ENCODE assay signal across 8 cellular contexts in genomic region chr4:82739292-82740190, GRCh38. TPM values are rescaled to one million over a fixed set of nuclear protein-coding genes. Genes with fewer than 3 reads are reported as not detected.
DNase-seq lines count a peak whose midpoint lies in the region; ATAC-seq and FAIRE-seq lines count a peak whose summit lies in the region.

No MANE protein-coding gene starts in this region.

- peaks cover 9 to 14% of the 10 kb centered on the region in 2 donors for H3K27me3 Mint-ChIP-seq in CD4-positive, alpha-beta memory T cell

- 74 to 80% (median 77%) methylated on average over 23 of the region's 23 CpGs for WGBS in small intestine, 3 donors

- CTCF ChIA-PET in CD4-positive, alpha-beta memory T cell (lab: Charles Lee; ENCODE audit: partially characterized antibody): interaction anchor here (1.1 to 3.0 kb wide), 2 partner anchors 8 to 11 kb away, joined by 3 to 8 read pairs; no protein-coding TSS in a partner anchor

- H3K27me3 ChIP-seq in CD4-positive, alpha-beta memory T cell (ENCODE audit: insufficient read depth, low read length): peaks cover 4% of the 10 kb centered on the region
- H3K27me3 ChIP-seq in small intestine (ENCODE audit: control insufficient read depth in 2 of 2, insufficient read depth in 2 of 2, low read length in 2 of 2): no peaks in the 10 kb centered on the region

- H3K27ac Mint-ChIP-seq in CD4-positive, alpha-beta memory T cell: no peak overlapping the region

- DNase-seq in CD4-positive, alpha-beta memory T cell: peak; percentile 16 to 45 (median 38)
- DNase-seq in SKM-1 (lab: John Stamatoyannopoulos, UW; ENCODE audit: unreplicated experiment) (peak; percentile 36), anterior cingulate cortex (lab: John Stamatoyannopoulos, UW) (peak in 48 of 58 donors; percentile 2 to 80 (median 44)), hypothalamus (lab: John Stamatoyannopoulos, UW) (peak in 44 of 51 donors; percentile 8 to 83 (median 51)), small intestine (peak; percentile 38), dedifferentiated amniotic fluid mesenchymal stem cell (ENCODE audit: extremely low spot score) (no peak)

- H3K9me3 ChIP-seq in CD4-positive, alpha-beta memory T cell (ENCODE audit: control insufficient read depth in 1 of 2, low read length in 2 of 2): no peaks in the 10 kb centered on the region
- H3K9me3 ChIP-seq in small intestine (ENCODE audit: control insufficient read depth, low read depth): no peaks in the 10 kb centered on the region

- H3K4me1 ChIP-seq in CD4-positive, alpha-beta memory T cell (ENCODE audit: insufficient read depth, low read length): no peaks in the 10 kb centered on the region
- H3K4me1 ChIP-seq in small intestine (ENCODE audit: control insufficient read depth in 2 of 2, insufficient read depth in 1 of 2, low read depth in 1 of 2, low read length in 1 of 2): no peaks in the 10 kb centered on the region

- no peaks in the 10 kb centered on the region for H3K36me3 ChIP-seq in CD4-positive, alpha-beta memory T cell (ENCODE audit: insufficient read depth, low read length)
- H3K36me3 ChIP-seq in small intestine (ENCODE audit: control insufficient read depth in 2 of 2, insufficient read depth in 2 of 2, low read length in 2 of 2): no peaks in the 10 kb centered on the region

- no peak overlapping the region for H3K27ac ChIP-seq in CD4-positive, alpha-beta memory T cell (ENCODE audit: low read depth, low read length)
- no peak overlapping the region for H3K27ac ChIP-seq in small intestine (ENCODE audit: low read depth in 1 of 2, low read length in 1 of 2)

- no peaks in the 10 kb centered on the region for H3K36me3 Mint-ChIP-seq in CD4-positive, alpha-beta memory T cell

- H3K4me1 Mint-ChIP-seq in CD4-positive, alpha-beta memory T cell: peaks cover 0 to 2% (median 0%) of the 10 kb centered on the region in 4 donors

- POLR2A ChIA-PET in CD4-positive, alpha-beta memory T cell (lab: Charles Lee; ENCODE audit: partially characterized antibody): no interaction called here

- H3K9me3 Mint-ChIP-seq in CD4-positive, alpha-beta memory T cell: no peaks in the 10 kb centered on the region

- ATAC-seq in GM19452 (IDR thresholded peaks at IDR 0.05; ENCODE audit: unreplicated experiment) (peak; percentile 99), HG03457 (IDR thresholded peaks at IDR 0.05; ENCODE audit: unreplicated experiment) (peak; percentile 98)

- intact Hi-C loops in CD4-positive, alpha-beta memory T cell (cut with micrococcal nuclease): no loop called here

- FAIRE-seq in small intestine (lab: Jason Lieb, UNC): no peak

- H3K4me3 Mint-ChIP-seq in CD4-positive, alpha-beta memory T cell: no peak overlapping the region

- H3K4me3 ChIP-seq in CD4-positive, alpha-beta memory T cell (ENCODE audit: low read length in 2 of 2): no peak overlapping the region
- H3K4me3 ChIP-seq in small intestine (ENCODE audit: low read depth in 1 of 2, low read length in 2 of 2): no peak overlapping the region

RNA-seq across cellular contexts. Expression of gene SCD5, which starts 59.1 kb away (rescaled TPM):
- not detected for total RNA-seq in CD4-positive, alpha-beta memory T cell
- 1 to 10 TPM in 1 of 2 donors, not detected in 1; 1.8 TPM for polyA plus RNA-seq in CD4-positive, alpha-beta memory T cell
- 1 to 10 TPM in 2 of 3 donors, under 1 TPM in 1; 0.45 to 9.3 (median 1.4) TPM for polyA plus RNA-seq in small intestine
